8 cellular contexts compared by ENCODE assay signal in the genomic region with DNA sequence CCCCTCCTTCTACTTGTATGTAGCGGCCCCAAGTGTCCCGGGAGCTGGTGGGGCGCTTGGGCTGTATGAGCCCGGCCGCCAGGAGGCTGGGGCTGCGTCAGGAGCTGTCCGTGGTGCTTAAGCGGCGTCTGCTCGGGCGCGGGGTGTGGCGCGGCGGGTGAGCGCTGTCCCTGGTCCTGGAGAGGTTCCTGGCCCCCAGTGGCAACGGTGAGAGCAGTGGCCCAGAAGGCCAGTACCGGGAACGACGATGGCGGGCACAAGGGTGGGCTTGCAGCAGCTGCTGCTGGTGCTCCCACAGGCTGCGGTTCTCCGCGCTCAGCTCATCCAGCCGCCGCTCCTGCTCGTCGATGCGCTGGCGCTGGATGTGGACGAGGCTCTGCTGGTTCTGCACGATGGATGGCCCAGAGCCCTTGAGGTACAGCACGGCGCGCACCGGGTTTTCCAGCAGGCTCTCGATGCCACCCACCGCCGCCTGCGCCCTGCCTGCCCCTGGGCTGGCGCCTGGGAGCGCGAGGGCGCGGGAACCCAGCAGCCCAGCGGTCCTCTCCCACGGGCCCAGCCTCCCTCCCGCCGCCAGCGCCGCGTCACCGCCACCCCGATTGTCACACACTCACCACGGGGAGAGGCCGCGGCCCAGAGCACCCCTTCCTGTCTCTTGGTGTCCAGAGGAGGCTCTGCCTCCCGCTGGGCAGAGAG. TPM values are rescaled to one million over a fixed set of nuclear protein-coding genes. Genes with fewer than 3 reads are reported as not detected.
DNase-seq lines count a peak whose midpoint lies in the region; ATAC-seq and TF ChIP-seq lines count a peak whose summit lies in the region.

No MANE protein-coding gene starts in this region.

- no peak for TF ChIP-seq POLR2A in breast epithelium (IDR thresholded peaks at IDR 0.05)

- no peak overlapping the region for H3K4me3 ChIP-seq in Jurkat, Clone E6-1 (ENCODE audit: low read length)
- H3K4me3 ChIP-seq in breast epithelium, result no peak overlapping the region

- intact Hi-C loops in breast epithelium (cut with DNase I; ENCODE audit: low total_unique reads), result no loop called here

- H3K4me1 ChIP-seq in breast epithelium, result no peaks in the 10 kb centered on the region

- DNase-seq in Caki2 (ENCODE audit: low read depth), result peak; percentile 73
- DNase-seq in Jurkat, Clone E6-1 (ENCODE audit: low read depth, low spot score), result peak; percentile 55
- peak; percentile 37 for DNase-seq in activated CD4-positive, CD25-positive, alpha-beta regulatory T cell treated with anti-CD3 and anti-CD28 coated beads, Interleukin-2, amount 50 U/mL, for 16 hours (ENCODE audit: low read depth, low spot score)
- peak; percentile 27 to 77 for DNase-seq in breast epithelium (ENCODE audit: low spot score in 2 of 2)
- DNase-seq in inferior parietal cortex (ENCODE audit: extremely low spot score), result peak; percentile 52
- DNase-seq in stimulated activated CD4-positive, alpha-beta T cell treated with anti-CD3 and anti-CD28 coated beads, Interleukin-15, amount 100 ng/mL, for 48 hours (ENCODE audit: low read depth in 2 of 2), result peak; percentile 43 to 65
- no peak for DNase-seq in D341Med (ENCODE audit: low spot score)

- no peak overlapping the region for H3K27ac ChIP-seq in breast epithelium

- no peaks in the 10 kb centered on the region for H3K27me3 ChIP-seq in breast epithelium

- ATAC-seq in GM19452 (IDR thresholded peaks at IDR 0.05; ENCODE audit: unreplicated experiment), result no peak

- TF ChIP-seq CTCF in breast epithelium (IDR thresholded peaks at IDR 0.05), result no peak

- in situ Hi-C loops in Caki2 (cut with HindIII; ENCODE audit: low pct_unique_long_range_greater_than_20kb, low sequenced_read_pairs), result no loop called here

- H3K9me3 ChIP-seq in breast epithelium, result no peaks in the 10 kb centered on the region

- no peaks in the 10 kb centered on the region for H3K36me3 ChIP-seq in breast epithelium

RNA-seq across cellular contexts. Expression of a gene that starts 41.9 kb away (rescaled TPM):
- 77.6 and 85.8 TPM in 2 replicates for total RNA-seq in Caki2 (2014; rRNA removed; shearing (Covaris generic); ENCODE audit: low replicate concordance)
- 158 TPM for polyA plus RNA-seq in Jurkat, Clone E6-1 (2012; ENCODE audit: insufficient read depth, insufficient read length)
- 10 to 100 TPM; 30.4 to 70.8 (median 50.1) TPM for total RNA-seq in breast epithelium

RNA-seq across cellular contexts. Expression of a gene that starts 59.6 kb away (rescaled TPM):
- total RNA-seq in Caki2 (2014; rRNA removed; shearing (Covaris generic); ENCODE audit: low replicate concordance), result 2.2 and 15.4 TPM in 2 replicates
- 31.9 TPM for polyA plus RNA-seq in Jurkat, Clone E6-1 (2012; ENCODE audit: insufficient read depth, insufficient read length)
- 10 to 100 TPM; 22.2 to 48.9 (median 35.1) TPM for total RNA-seq in breast epithelium
